ENCODE assay signal across 7 cellular contexts in genomic region chr9:129495422-129496186, GRCh38.
A peak's percentile ranks its signal among the peaks of the same experiment; 100 is the strongest.
DNase-seq lines count a peak whose midpoint lies in the region; ATAC-seq and TF ChIP-seq lines count a peak whose summit lies in the region.

No MANE protein-coding gene starts in this region.

- in situ Hi-C loops in brain microvascular endothelial cell (cut with HindIII; ENCODE audit: low pct_ligation_motif_present, low sequenced_read_pairs): no loop called here

- H3K9me3 ChIP-seq in aorta (ENCODE audit: control insufficient read depth, low read length): no peaks in the 10 kb centered on the region

- DNase-seq in NCI-H2081 treated with DMSO at 0.1 percent for 48 hours (lab: John Stamatoyannopoulos, UW) (peak; percentile 58), brain microvascular endothelial cell (peak; percentile 88), iPS DF 4.7 (ENCODE audit: extremely low read depth, low spot score) (peak; percentile 82), retinal pigment epithelial cell (ENCODE audit: low read depth) (no peak), aorta (peak; percentile 96 to 98)

- H3K4me1 ChIP-seq in aorta (ENCODE audit: control insufficient read depth in 1 of 2, insufficient read depth in 2 of 2, low read length in 2 of 2): no peaks in the 10 kb centered on the region

- 2 to 3% methylated on average over 43 of the region's 43 CpGs for WGBS in aorta, 2 donors

- ATAC-seq in GM18909 (IDR thresholded peaks at IDR 0.05; ENCODE audit: poor library complexity, unreplicated experiment): peak; percentile 59
- peak; percentile 90 for ATAC-seq in aorta (ENCODE audit: low FRiP score)

- intact Hi-C loops in aorta (cut with DNase I): loop anchor here (2.0 to 5.0 kb wide), 3 partner anchors 75 to 353 kb away; no protein-coding TSS in a partner anchor

- H3K27me3 ChIP-seq in brain microvascular endothelial cell (replicated peaks) (no peaks in the 10 kb centered on the region), aorta (ENCODE audit: control insufficient read depth in 1 of 2, insufficient read depth in 2 of 2, low read length in 1 of 2) (no peaks in the 10 kb centered on the region)

- TF ChIP-seq CTCF in VCaP (conservative IDR thresholded peaks at IDR 0.05) (no peak), brain microvascular endothelial cell (IDR thresholded peaks at IDR 0.05; ENCODE audit: low read depth, low read length, missing control alignments) (no peak), retinal pigment epithelial cell (conservative IDR thresholded peaks at IDR 0.05; ENCODE audit: low read depth, low read length) (no peak)

- peak overlapping the region; percentile 60 for H3K4me3 ChIP-seq in brain microvascular endothelial cell (ENCODE audit: low read depth, low read length)
- peak overlapping the region; percentile 11 for H3K4me3 ChIP-seq in retinal pigment epithelial cell (ENCODE audit: low read length)
- peak overlapping the region; percentile 10 to 55 for H3K4me3 ChIP-seq in aorta (ENCODE audit: low read length in 2 of 2)

- no peaks in the 10 kb centered on the region for H3K36me3 ChIP-seq in brain microvascular endothelial cell (replicated peaks)
- no peaks in the 10 kb centered on the region for H3K36me3 ChIP-seq in aorta (ENCODE audit: control insufficient read depth in 1 of 2, insufficient read depth in 2 of 2, low read length in 1 of 2)

- H3K27ac ChIP-seq in VCaP (peak overlapping the region; percentile 87), brain microvascular endothelial cell (peak overlapping the region; percentile 93), aorta (ENCODE audit: low read depth in 1 of 2, low read length in 2 of 2) (peak overlapping the region; percentile 65 to 87)
